17 cellular contexts compared by ENCODE assay signal in the genomic region with DNA sequence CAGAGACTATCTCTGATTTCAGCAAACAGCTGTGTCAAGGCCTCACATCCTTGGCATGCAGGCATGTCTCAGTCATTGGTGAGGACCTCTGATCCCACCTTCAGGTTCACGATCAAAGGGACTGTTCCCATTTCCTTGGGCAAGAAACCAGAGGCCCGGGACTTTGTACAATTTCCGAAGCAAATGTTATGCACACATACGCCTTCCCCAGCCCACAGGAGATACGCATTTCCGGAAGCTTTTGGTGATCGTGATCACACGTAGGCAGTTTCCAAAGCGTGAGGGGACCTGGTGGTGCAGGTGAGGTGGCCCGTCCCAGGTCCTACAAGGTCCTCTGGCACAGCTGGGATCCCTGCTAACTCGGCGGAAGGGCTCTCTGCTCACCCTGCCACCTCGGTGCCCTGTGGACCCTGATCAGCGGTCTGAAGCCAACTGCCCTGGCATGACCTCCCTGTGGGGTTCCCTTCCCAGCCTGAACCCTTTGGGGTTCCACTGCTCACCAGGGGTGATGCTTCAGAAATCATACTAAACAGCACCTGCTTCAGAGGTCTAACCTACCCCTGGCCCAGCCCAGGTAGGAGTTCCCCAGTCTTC.
"Had no signal": no experiment of that assay in that cellular context is flagged by ENCODE, and none has a peak within 500 bp of the region (broad histone marks: within the 10 kb centered on the region; RNA-seq: fewer than 3 reads in every experiment).

No MANE protein-coding gene starts in this region.

- H3K27ac ChIP-seq: esophagus muscularis mucosa, gastroesophageal sphincter, left ventricle myocardium inferior, sigmoid colon, stomach, thoracic aorta, transverse colon had no signal

- ATAC-seq: effector memory CD8-positive, alpha-beta T cell; gastroesophageal sphincter had no signal

- H3K27me3 ChIP-seq: esophagus muscularis mucosa, gastroesophageal sphincter, sigmoid colon, stomach, transverse colon had no signal

- H3K4me1 ChIP-seq: transverse colon had no signal

- DNase-seq: effector memory CD8-positive, alpha-beta T cell; glutamatergic neuron; immature natural killer cell; left ventricle myocardium inferior; midbrain; posterior cingulate gyrus; sigmoid colon; small intestine; stimulated activated CD4-positive, alpha-beta T cell treated with anti-CD3 and anti-CD28 coated beads, Interleukin-12 subunit alpha, Interleukin-12 subunit beta, amount 100 ng/mL, for 4 hours; stimulated activated naive CD4-positive, alpha-beta T cell; stomach; substantia nigra; transverse colon had no signal

- H3K36me3 ChIP-seq: esophagus muscularis mucosa, gastroesophageal sphincter, left ventricle myocardium inferior, sigmoid colon, stomach, thoracic aorta, transverse colon had no signal

- H3K4me3 ChIP-seq: esophagus muscularis mucosa, gastroesophageal sphincter, left ventricle myocardium inferior, lung, sigmoid colon, stomach, thoracic aorta, transverse colon had no signal

- H3K9me3 ChIP-seq: esophagus muscularis mucosa, gastroesophageal sphincter, left ventricle myocardium inferior, sigmoid colon, stomach, thoracic aorta, transverse colon had no signal
